In the genomic region with DNA sequence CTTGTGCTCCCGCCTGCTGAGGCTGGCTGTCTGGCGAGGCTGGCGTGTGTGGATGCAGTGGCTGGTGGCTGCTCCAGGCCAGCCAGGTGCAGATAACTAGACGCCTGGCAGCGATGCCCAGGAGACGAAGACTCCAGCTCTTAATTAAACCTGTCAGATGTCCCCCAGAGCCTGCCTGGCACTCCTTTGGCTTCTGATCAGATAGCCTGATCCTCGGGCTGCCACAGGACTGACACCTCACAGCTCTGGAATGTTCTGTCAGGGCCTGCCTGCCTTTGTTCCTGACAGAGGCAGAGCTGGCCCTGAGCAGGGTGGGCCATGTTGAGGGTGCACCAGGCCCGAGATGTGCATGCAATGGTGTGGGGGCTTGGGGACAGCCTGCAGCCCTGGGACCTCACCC, we compare ENCODE assay signal across 1 cellular context.
TF ChIP-seq lines count a peak whose summit lies in the region.

No MANE protein-coding gene starts in this region.

TF ChIP-seq in IMR-90, 13 proteins besides CTCF, POLR2A, EP300 and RAD21:
- TF ChIP-seq FOS (IDR thresholded peaks at IDR 0.05; ENCODE audit: low read depth, low read length) (no peak), MAFK (IDR thresholded peaks at IDR 0.05; ENCODE audit: low read depth, low read length) (no peak), MAZ (IDR thresholded peaks at IDR 0.05; ENCODE audit: borderline replicate concordance, low read depth, low read length) (no peak), MXI1 (IDR thresholded peaks at IDR 0.05; ENCODE audit: borderline replicate concordance, low read depth, low read length) (no peak), RFX5 (IDR thresholded peaks at IDR 0.05; ENCODE audit: low read depth, low read length) (no peak), SMC3 (IDR thresholded peaks at IDR 0.05; ENCODE audit: low read depth, low read length) (no peak), BHLHE40 (IDR thresholded peaks at IDR 0.05; ENCODE audit: low read depth, low read length) (no peak), NFE2L2 (IDR thresholded peaks at IDR 0.05; ENCODE audit: low read depth, low read length) (no peak), CEBPB (IDR thresholded peaks at IDR 0.05; ENCODE audit: low read depth, low read length) (no peak), RCOR1 (IDR thresholded peaks at IDR 0.05; ENCODE audit: insufficient replicate concordance, low read length) (no peak), CHD1 (IDR thresholded peaks at IDR 0.05; ENCODE audit: low read depth, low read length) (no peak)
- TF ChIP-seq, protein P1, sequence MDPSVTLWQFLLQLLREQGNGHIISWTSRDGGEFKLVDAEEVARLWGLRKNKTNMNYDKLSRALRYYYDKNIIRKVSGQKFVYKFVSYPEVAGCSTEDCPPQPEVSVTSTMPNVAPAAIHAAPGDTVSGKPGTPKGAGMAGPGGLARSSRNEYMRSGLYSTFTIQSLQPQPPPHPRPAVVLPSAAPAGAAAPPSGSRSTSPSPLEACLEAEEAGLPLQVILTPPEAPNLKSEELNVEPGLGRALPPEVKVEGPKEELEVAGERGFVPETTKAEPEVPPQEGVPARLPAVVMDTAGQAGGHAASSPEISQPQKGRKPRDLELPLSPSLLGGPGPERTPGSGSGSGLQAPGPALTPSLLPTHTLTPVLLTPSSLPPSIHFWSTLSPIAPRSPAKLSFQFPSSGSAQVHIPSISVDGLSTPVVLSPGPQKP (IDR thresholded peaks at IDR 0.05; ENCODE audit: borderline replicate concordance, low read depth, low read length) = no peak
- TF ChIP-seq, protein P2, sequence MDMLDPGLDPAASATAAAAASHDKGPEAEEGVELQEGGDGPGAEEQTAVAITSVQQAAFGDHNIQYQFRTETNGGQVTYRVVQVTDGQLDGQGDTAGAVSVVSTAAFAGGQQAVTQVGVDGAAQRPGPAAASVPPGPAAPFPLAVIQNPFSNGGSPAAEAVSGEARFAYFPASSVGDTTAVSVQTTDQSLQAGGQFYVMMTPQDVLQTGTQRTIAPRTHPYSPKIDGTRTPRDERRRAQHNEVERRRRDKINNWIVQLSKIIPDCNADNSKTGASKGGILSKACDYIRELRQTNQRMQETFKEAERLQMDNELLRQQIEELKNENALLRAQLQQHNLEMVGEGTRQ (IDR thresholded peaks at IDR 0.05; ENCODE audit: low read depth, low read length) = no peak
